ENCODE assay signal across 14 cellular contexts in genomic region chr2:48927355-48927754, GRCh38.
"Had no signal": no experiment of that assay in that cellular context is flagged by ENCODE, and none has a peak within 500 bp of the region (broad histone marks: within the 10 kb centered on the region; RNA-seq: fewer than 3 reads in every experiment).

No MANE protein-coding gene starts in this region.

- H3K4me1 ChIP-seq: heart left ventricle, uterus had no signal

- H3K9me3 Mint-ChIP-seq: activated T-helper 1 cell treated with anti-CD3 and anti-CD28 coated beads, Interleukin-12 subunit alpha, Interleukin-12 subunit beta, Interleukin-2, Interleukin-4 antibody, amounts not matched to agents 30 ng/mL and 10 ng/mL and 1 ng/mL, durations not matched to agents 14 hours and 24 hours and 36 hours had no signal

- H3K36me3 ChIP-seq: cardiac muscle cell, heart left ventricle, neutrophil, uterus had no signal

- ATAC-seq: activated CD8-positive, alpha-beta T cell treated with anti-CD3 and anti-CD28 coated beads, Interleukin-2, amount 10 ng/mL, durations not matched to agents 7 days and 5 days; heart left ventricle; left lobe of liver; mucosa of descending colon; naive thymus-derived CD8-positive, alpha-beta T cell had no signal

- H3K4me1 Mint-ChIP-seq: naive thymus-derived CD8-positive, alpha-beta T cell had no signal

- DNase-seq: activated CD8-positive, alpha-beta memory T cell treated with anti-CD3 and anti-CD28 coated beads, Interleukin-2, amount 50 U/mL, for 48 hours; activated CD8-positive, alpha-beta T cell treated with anti-CD3 and anti-CD28 coated beads, Interleukin-2, amount 10 ng/mL, durations not matched to agents 7 days and 5 days; activated naive CD4-positive, alpha-beta T cell; foreskin melanocyte; heart left ventricle; mucosa of descending colon; naive thymus-derived CD8-positive, alpha-beta T cell; uterus had no signal

- H3K4me3 Mint-ChIP-seq: activated CD8-positive, alpha-beta T cell treated with anti-CD3 and anti-CD28 coated beads, Interleukin-2, amount 10 ng/mL, durations not matched to agents 7 days and 5 days; activated T-helper 1 cell treated with anti-CD3 and anti-CD28 coated beads, Interleukin-12 subunit alpha, Interleukin-12 subunit beta, Interleukin-2, Interleukin-4 antibody, amounts not matched to agents 30 ng/mL and 10 ng/mL and 1 ng/mL, durations not matched to agents 14 hours and 24 hours and 36 hours; naive thymus-derived CD8-positive, alpha-beta T cell had no signal

- H3K27me3 ChIP-seq: cardiac muscle cell, heart left ventricle, neutrophil, uterus had no signal

- H3K9me3 ChIP-seq: neutrophil, uterus had no signal

- H3K27ac ChIP-seq: cardiac muscle cell, heart left ventricle, neutrophil, skin epidermis, uterus, VCaP had no signal

- H3K4me3 ChIP-seq: cardiac muscle cell, heart left ventricle, mucosa of descending colon, skin epidermis, uterus had no signal

- H3K27ac Mint-ChIP-seq: activated CD8-positive, alpha-beta T cell treated with anti-CD3 and anti-CD28 coated beads, Interleukin-2, amount 10 ng/mL, durations not matched to agents 7 days and 5 days; activated T-helper 1 cell treated with anti-CD3 and anti-CD28 coated beads, Interleukin-12 subunit alpha, Interleukin-12 subunit beta, Interleukin-2, Interleukin-4 antibody, amounts not matched to agents 30 ng/mL and 10 ng/mL and 1 ng/mL, durations not matched to agents 14 hours and 24 hours and 36 hours; naive thymus-derived CD8-positive, alpha-beta T cell had no signal

- H3K36me3 Mint-ChIP-seq: naive thymus-derived CD8-positive, alpha-beta T cell had no signal
